Comparison of ENCODE assay signal across 19 cellular contexts in genomic region chr19:40360020-40360686, GRCh38. TPM values are rescaled to one million over a fixed set of nuclear protein-coding genes. Genes with fewer than 3 reads are reported as not detected.
A peak's percentile ranks its signal among the peaks of the same experiment; 100 is the strongest.
DNase-seq lines count a peak whose midpoint lies in the region; ATAC-seq, FAIRE-seq and TF ChIP-seq lines count a peak whose summit lies in the region.
"Had no signal": no experiment of that assay in that cellular context is flagged by ENCODE, and none has a peak within 500 bp of the region (broad histone marks: within the 10 kb centered on the region; RNA-seq: fewer than 3 reads in every experiment).

No MANE protein-coding gene starts in this region.

- no peak overlapping the region for H2BK12ac ChIP-seq in neuronal stem cell (ENCODE audit: low read length)

- no peak for TF ChIP-seq POLR2A in GM12891 (IDR thresholded peaks at IDR 0.05; ENCODE audit: low read depth, low read length)

- H4K20me1 ChIP-seq in BLaER1 treated with 17β-estradiol and CSF1 and Interleukin-3, amounts not matched to agents 10 nM and 100 nM, result peaks cover 0 to 51% (median 22%) of the 10 kb centered on the region in 11 experiments; a peak in 9 of 22 replicates
- no peaks in the 10 kb centered on the region for H4K20me1 ChIP-seq in MM.1S (ENCODE audit: insufficient read depth, low read length)

- peak overlapping the region; percentile 85 for H3K23ac ChIP-seq in neuronal stem cell (ENCODE audit: low read depth, low read length, poor library complexity)

- peak overlapping the region; percentile 71 to 97 (median 85); a peak in 18 of 22 replicates for H3K4me2 ChIP-seq in BLaER1 treated with 17β-estradiol and CSF1 and Interleukin-3, amounts not matched to agents 10 nM and 100 nM
- H3K4me2 ChIP-seq in neuronal stem cell (ENCODE audit: insufficient read depth, low read length, poor library complexity, severe bottlenecking) (no peak overlapping the region), MM.1S (ENCODE audit: low read depth, low read length) (no peak overlapping the region)

- no CpG with 5 or more reads among the region's 13 CpGs for WGBS in neuronal stem cell (ENCODE audit: extremely low coverage in 2 of 2, insufficient read length in 2 of 2, insufficient replicate concordance in 1 of 2), 2 donors

- no peak overlapping the region for H2AFZ ChIP-seq in neuronal stem cell (ENCODE audit: low read length)
- H2AFZ ChIP-seq in MM.1S (ENCODE audit: low read length), result no peak overlapping the region

- H3K4me1 ChIP-seq in BLaER1 treated with 17β-estradiol and CSF1 and Interleukin-3, amounts not matched to agents 10 nM and 100 nM, result peaks cover 46 to 99% (median 83%) of the 10 kb centered on the region in 10 experiments
- H3K4me1 ChIP-seq in neuronal stem cell (ENCODE audit: control insufficient read depth in 2 of 2, insufficient read depth in 1 of 2, low read depth in 1 of 2, low read length in 2 of 2), result peaks cover 0 to 2% of the 10 kb centered on the region in 2 donors
- H3K4me1 ChIP-seq in MM.1S (ENCODE audit: low read length), result no peaks in the 10 kb centered on the region

- peaks cover 0 to 15% (median 0%) of the 10 kb centered on the region in 11 experiments; a peak in 5 of 22 replicates for H3K27me3 ChIP-seq in BLaER1 treated with 17β-estradiol and CSF1 and Interleukin-3, amounts not matched to agents 10 nM and 100 nM
- no peaks in the 10 kb centered on the region for H3K27me3 ChIP-seq in WERI-Rb-1 (ENCODE audit: insufficient read depth, low read depth, severe bottlenecking)
- no peaks in the 10 kb centered on the region for H3K27me3 ChIP-seq in neuronal stem cell (ENCODE audit: control insufficient read depth in 3 of 3, insufficient read depth in 3 of 3, low read depth in 1 of 3, low read length in 3 of 3)
- no peaks in the 10 kb centered on the region for H3K27me3 ChIP-seq in MM.1S (replicated peaks; ENCODE audit: insufficient read depth, low read length)
- H3K27me3 ChIP-seq: Peyer's patch had no signal

- no peak overlapping the region for H4K91ac ChIP-seq in neuronal stem cell (ENCODE audit: low read depth, low read length, poor library complexity)

- peak overlapping the region; percentile 92 for H4K8ac ChIP-seq in neuronal stem cell (ENCODE audit: low read depth, low read length)

- peaks cover 0 to 10% (median 0%) of the 10 kb centered on the region in 11 experiments; a peak in 2 of 22 replicates for H3K36me3 ChIP-seq in BLaER1 treated with 17β-estradiol and CSF1 and Interleukin-3, amounts not matched to agents 10 nM and 100 nM
- H3K36me3 ChIP-seq in WERI-Rb-1 (no peaks in the 10 kb centered on the region), neuronal stem cell (replicated peaks in 1 of 2; ENCODE audit: control insufficient read depth in 2 of 2, insufficient read depth in 2 of 2, low read length in 2 of 2) (no peaks in the 10 kb centered on the region), MM.1S (replicated peaks; ENCODE audit: insufficient read depth, low read length) (no peaks in the 10 kb centered on the region)

- no peaks in the 10 kb centered on the region for H3K79me2 ChIP-seq in MM.1S (ENCODE audit: low read length)

- peak overlapping the region; percentile 11 for H2BK5ac ChIP-seq in neuronal stem cell (ENCODE audit: low read length)

- H3K79me1 ChIP-seq in neuronal stem cell (ENCODE audit: low read depth, low read length), result no peaks in the 10 kb centered on the region

- H3K18ac ChIP-seq in neuronal stem cell (ENCODE audit: low read length), result no peak overlapping the region

- no peaks in the 10 kb centered on the region for H3K9me2 ChIP-seq in MM.1S (replicated peaks; ENCODE audit: insufficient read depth, low read length)

- no peak overlapping the region for H2AK5ac ChIP-seq in neuronal stem cell (ENCODE audit: low read depth, low read length)

- no peak for DNase-seq in GM12891 (ENCODE audit: insufficient read length, low spot score)
- peak; percentile 35 for DNase-seq in WERI-Rb-1
- no peak for DNase-seq in neuronal stem cell (ENCODE audit: low spot score)
- DNase-seq in MM.1S, result no peak
- no peak for DNase-seq in H4 (ENCODE audit: low spot score)
- DNase-seq: ACHN, NCI-H1417 treated with DMSO at 0.1 percent for 48 hours, NCI-H2029 treated with DMSO at 0.1 percent for 48 hours, NCI-H2171, NCI-H446, NCI-H526 treated with DMSO at 0.1 percent for 48 hours, Peyer's patch had no signal

- 0 out of 2 replicates have a peak, but pooled peaks have one; percentile 2 for TF ChIP-seq CTCF in WERI-Rb-1 (IDR thresholded peaks at IDR 0.05; ENCODE audit: low read depth, low read length)
- TF ChIP-seq CTCF in MM.1S (IDR thresholded peaks at IDR 0.05; ENCODE audit: low read length), result no peak

- FAIRE-seq in GM12891 (lab: Jason Lieb, UNC), result peak; percentile 48
- FAIRE-seq: GM18507, H54 had no signal

- peak overlapping the region in 8 of 11 experiments; percentile 70 to 81 (median 76); a peak in 14 of 22 replicates for H3K27ac ChIP-seq in BLaER1 treated with 17β-estradiol and CSF1 and Interleukin-3, amounts not matched to agents 10 nM and 100 nM
- no peak overlapping the region for H3K27ac ChIP-seq in WERI-Rb-1
- H3K27ac ChIP-seq in neuronal stem cell (replicated peaks; ENCODE audit: low read length), result no peak overlapping the region
- H3K27ac ChIP-seq in MM.1S (ENCODE audit: low read length), result no peak overlapping the region
- H3K27ac ChIP-seq: Peyer's patch, SK-N-MC had no signal

- H3K4ac ChIP-seq in neuronal stem cell (ENCODE audit: low read length), result no peak overlapping the region

- no peak for ATAC-seq in SK-N-SH treated with all-trans-retinoic acid at 6 μM for 48 hours

- H3K14ac ChIP-seq in neuronal stem cell (ENCODE audit: low read length), result no peak overlapping the region

- H3F3A ChIP-seq in MM.1S (ENCODE audit: insufficient read depth, low read length), result no peaks in the 10 kb centered on the region

- H3K4me3 ChIP-seq in BLaER1 treated with 17β-estradiol and CSF1 and Interleukin-3, amounts not matched to agents 10 nM and 100 nM, result 0 out of 20 replicates have a peak overlapping the region, but pooled peaks of 1 of the 10 experiments have one; percentile 14
- H3K4me3 ChIP-seq in WERI-Rb-1 (ENCODE audit: low read depth, low read length) (no peak overlapping the region), neuronal stem cell (ENCODE audit: low read length in 2 of 2) (no peak overlapping the region), MM.1S (ENCODE audit: low read length) (no peak overlapping the region)
- H3K4me3 ChIP-seq: Peyer's patch, SK-N-MC had no signal

- no peak overlapping the region for H2BK120ac ChIP-seq in neuronal stem cell (ENCODE audit: low read depth, low read length)

- peak overlapping the region in 2 of 11 experiments; percentile 26 to 67; a peak in 2 of 22 replicates for H3K9ac ChIP-seq in BLaER1 treated with 17β-estradiol and CSF1 and Interleukin-3, amounts not matched to agents 10 nM and 100 nM
- H3K9ac ChIP-seq in neuronal stem cell (ENCODE audit: low read depth, low read length, poor library complexity) (no peak overlapping the region), MM.1S (ENCODE audit: low read length) (no peak overlapping the region)

- H2BK15ac ChIP-seq in neuronal stem cell (ENCODE audit: low read length), result no peak overlapping the region

- H3K9me3 ChIP-seq in BLaER1 treated with 17β-estradiol and CSF1 and Interleukin-3, amounts not matched to agents 10 nM and 100 nM (replicated peaks in 1 of 11), result no peaks in the 10 kb centered on the region
- H3K9me3 ChIP-seq in WERI-Rb-1 (ENCODE audit: severe bottlenecking) (no peaks in the 10 kb centered on the region), neuronal stem cell (replicated peaks in 1 of 2; ENCODE audit: control insufficient read depth in 2 of 2, insufficient read depth in 1 of 2, low read depth in 1 of 2, low read length in 2 of 2) (no peaks in the 10 kb centered on the region), MM.1S (replicated peaks; ENCODE audit: insufficient read depth, low read length) (no peaks in the 10 kb centered on the region)
- H3K9me3 ChIP-seq: Peyer's patch had no signal

TF ChIP-seq in GM12891, 5 proteins besides CTCF, POLR2A, EP300 and RAD21:
- TF ChIP-seq PAX5 (IDR thresholded peaks at IDR 0.05; ENCODE audit: insufficient read depth, low read length, severe bottlenecking) (no peak), POLR2AphosphoS5 (IDR thresholded peaks at IDR 0.05; ENCODE audit: low read depth, low read length) (no peak), SPI1 (IDR thresholded peaks at IDR 0.05; ENCODE audit: low read depth, low read length) (no peak)

TF ChIP-seq in SK-N-SH treated with all-trans-retinoic acid at 6 μM for 48 hours, 23 proteins besides CTCF, POLR2A, EP300 and RAD21:
- TF ChIP-seq TCF4 (CRISPR knock-in tag; IDR thresholded peaks at IDR 0.05; ENCODE audit: borderline replicate concordance), result no peak
- TF ChIP-seq CSDC2 (CRISPR knock-in tag; IDR thresholded peaks at IDR 0.05), result no peak

RNA-seq across cellular contexts. Expression of gene PLD3, which starts 11.7 kb away (rescaled TPM):
- polyA plus RNA-seq in GM12891 (2012; ENCODE audit: low read depth, missing spikeins), result 106 TPM
- 175 TPM for polyA plus RNA-seq in neuronal stem cell (2013, experiment 1 of 2)
- 166 TPM for polyA plus RNA-seq in neuronal stem cell (2013, experiment 2 of 2)
- total RNA-seq in H4 (2014; rRNA removed; shearing (Covaris generic)), result 212 and 308 TPM in 2 replicates

RNA-seq across cellular contexts. Expression of gene C19orf47, which starts 12.0 kb away (rescaled TPM):
- polyA plus RNA-seq in GM12891 (2012; ENCODE audit: low read depth, missing spikeins), result 12.6 TPM
- 12.3 TPM for polyA plus RNA-seq in neuronal stem cell (2013, experiment 1 of 2)
- polyA plus RNA-seq in neuronal stem cell (2013, experiment 2 of 2), result 12.6 TPM
- 4.3 and 4.4 TPM in 2 replicates for total RNA-seq in H4 (2014; rRNA removed; shearing (Covaris generic))

RNA-seq across cellular contexts. Expression of gene HIPK4, which starts 29.8 kb away (rescaled TPM):
- 0.04 TPM for polyA plus RNA-seq in GM12891 (2012; ENCODE audit: low read depth, missing spikeins)
- 0.29 TPM for polyA plus RNA-seq in neuronal stem cell (2013, experiment 1 of 2)
- 0.28 TPM for polyA plus RNA-seq in neuronal stem cell (2013, experiment 2 of 2)
- not detected in 2 replicates for total RNA-seq in H4 (2014; rRNA removed; shearing (Covaris generic))
- total RNA-seq: HT-29, Peyer's patch, Right ventricle myocardium inferior had no signal

RNA-seq across cellular contexts. Expression of gene PRX, which starts 53.0 kb away (rescaled TPM):
- 0.87 TPM for polyA plus RNA-seq in GM12891 (2012; ENCODE audit: low read depth, missing spikeins)
- 1.9 TPM for polyA plus RNA-seq in neuronal stem cell (2013, experiment 1 of 2)
- polyA plus RNA-seq in neuronal stem cell (2013, experiment 2 of 2), result 1.9 TPM
- 0.77 and 1.2 TPM in 2 replicates for total RNA-seq in H4 (2014; rRNA removed; shearing (Covaris generic))

Comparison
In these comparisons a context has a peak if more than half of its experiments do, and no peak if none do; other contexts are left out.
1. H3K27ac ChIP-seq: peak in BLaER1 treated with 17β-estradiol and CSF1 and Interleukin-3, amounts not matched to agents 10 nM and 100 nM (8 of 11); none in WERI-Rb-1 (single experiment), neuronal stem cell (single experiment) and MM.1S (single experiment).
2. H3K4me2 ChIP-seq: peak in BLaER1 treated with 17β-estradiol and CSF1 and Interleukin-3, amounts not matched to agents 10 nM and 100 nM (11 of 11); none in neuronal stem cell (single experiment) and MM.1S (single experiment).